In genomic region chr11:94452988-94453387, GRCh38 we compare ENCODE assay signal across 2 cellular contexts.
A peak's percentile ranks its signal among the peaks of the same experiment; 100 is the strongest.
TF ChIP-seq lines count a peak whose summit lies in the region.

No MANE protein-coding gene starts in this region.

TF ChIP-seq in HEK293, 187 proteins besides CTCF, POLR2A, EP300 and RAD21:
- TF ChIP-seq ZFP37 (tag by site-specific recombination; IDR thresholded peaks at IDR 0.05) = no peak
- peak; percentile 68 for TF ChIP-seq ZNF146 (tag by site-specific recombination; IDR thresholded peaks at IDR 0.05)
- no peak for TF ChIP-seq BCL11B (tag by site-specific recombination; IDR thresholded peaks at IDR 0.05; ENCODE audit: low read depth)
- no peak for TF ChIP-seq ZNF404 (tag by site-specific recombination; IDR thresholded peaks at IDR 0.05)
TF ChIP-seq in HEK293: peak in this region for 1.

TF ChIP-seq in K562, 482 proteins besides CTCF, POLR2A, EP300 and RAD21:
- TF ChIP-seq ZNF146 (CRISPR knock-in tag; IDR thresholded peaks at IDR 0.05; ENCODE audit: unreplicated experiment) (peak; percentile 80), E2F6 (IDR thresholded peaks at IDR 0.05; ENCODE audit: borderline replicate concordance in 1 of 2, extremely low read depth in 1 of 2, insufficient read depth in 1 of 2, insufficient read length in 1 of 2, low read depth in 1 of 2, low read length in 1 of 2, poor library complexity in 1 of 2, severe bottlenecking in 1 of 2) (no peak)
